ENCODE assay signal across 32 cellular contexts in genomic region chr12:75833268-75833667, GRCh38.
"Had no signal": no experiment of that assay in that cellular context is flagged by ENCODE, and none has a peak within 500 bp of the region (broad histone marks: within the 10 kb centered on the region; RNA-seq: fewer than 3 reads in every experiment).

No MANE protein-coding gene starts in this region.

- H3K36me3 ChIP-seq: ascending aorta, cardiac muscle cell had no signal

- H3K4me1 ChIP-seq: ascending aorta had no signal

- ATAC-seq: activated CD8-positive, alpha-beta T cell treated with anti-CD3 and anti-CD28 coated beads for 36 hours; activated naive CD8-positive, alpha-beta T cell treated with anti-CD3 and anti-CD28 coated beads, Interleukin-2, amount 50 U/mL, for 24 hours; activated T-cell treated with anti-CD3 and anti-CD28 coated beads, Interleukin-2, amount 50 U/mL, for 4 hours; activated T-cell treated with anti-CD3 and anti-CD28 coated beads, Interleukin-2, amount 50 U/mL, for 72 hours; activated T-helper 17 cell treated with anti-CD3 and anti-CD28 coated beads, Interleukin-2, amount 50 U/mL, for 72 hours had no signal

- H3K27me3 ChIP-seq: ascending aorta, cardiac muscle cell had no signal

- FAIRE-seq: bronchial epithelial cell, TTC549 had no signal

- H3K4me3 ChIP-seq: ascending aorta, cardiac muscle cell had no signal

- H3K9me3 ChIP-seq: ascending aorta had no signal

- DNase-seq: activated B cell treated with CpG ODN at 0.5 μM for 24 hours; activated CD4-positive, alpha-beta memory T cell treated with anti-CD3 and anti-CD28 coated beads for 36 hours; activated CD4-positive, alpha-beta T cell treated with anti-CD3 and anti-CD28 coated beads for 4 hours; activated CD4-positive, alpha-beta T cell treated with anti-CD3 and anti-CD28 coated beads, Interleukin-2, amount 10 ng/mL, durations not matched to agents 24 days and 14 days; activated CD4-positive, alpha-beta T cell treated with anti-CD3 and anti-CD28 coated beads, Interleukin-2, amount 50 U/mL, for 1 hour; activated CD4-positive, alpha-beta T cell treated with anti-CD3 and anti-CD28 coated beads, Interleukin-2, amount 50 U/mL, for 4 hours; activated CD4-positive, CD25-positive, alpha-beta regulatory T cell treated with anti-CD3 and anti-CD28 coated beads, Interleukin-2, amount 50 U/mL, for 72 hours; activated CD8-positive, alpha-beta memory T cell treated with anti-CD3 and anti-CD28 coated beads, Interleukin-2, amount 50 U/mL, for 4 hours; activated CD8-positive, alpha-beta T cell treated with anti-CD3 and anti-CD28 coated beads for 36 hours; activated effector memory CD4-positive, alpha-beta T cell treated with anti-CD3 and anti-CD28 coated beads, Interleukin-2, amount 50 U/mL, for 16 hours; activated gamma-delta T cell treated with Interleukin-2 at 50 U/mL for 16 hours; activated naive CD4-positive, alpha-beta T cell; activated naive CD4-positive, alpha-beta T cell treated with anti-CD3 and anti-CD28 coated beads for 36 hours; activated naive CD8-positive, alpha-beta T cell treated with anti-CD3 and anti-CD28 coated beads, Interleukin-2, amount 10 ng/mL, durations not matched to agents 7 days and 5 days; activated naive CD8-positive, alpha-beta T cell treated with anti-CD3 and anti-CD28 coated beads, Interleukin-2, amount 50 U/mL, for 24 hours; activated T-cell treated with anti-CD3 and anti-CD28 coated beads for 4 hours; activated T-cell treated with anti-CD3 and anti-CD28 coated beads, Interleukin-2, amount 50 U/mL, for 1 hour; activated T-cell treated with anti-CD3 and anti-CD28 coated beads, Interleukin-2, amount 50 U/mL, for 4 hours; activated T-cell treated with anti-CD3 and anti-CD28 coated beads, Interleukin-2, amount 50 U/mL, for 72 hours; amygdala; anterior cingulate cortex; caudate nucleus; cerebellar nuclear complex; T-helper 1 cell; T-helper 2 cell; T-helper 9 cell had no signal

- H3K27ac ChIP-seq: ascending aorta, cardiac muscle cell, VCaP had no signal
